7 cellular contexts compared by ENCODE assay signal in the genomic region with DNA sequence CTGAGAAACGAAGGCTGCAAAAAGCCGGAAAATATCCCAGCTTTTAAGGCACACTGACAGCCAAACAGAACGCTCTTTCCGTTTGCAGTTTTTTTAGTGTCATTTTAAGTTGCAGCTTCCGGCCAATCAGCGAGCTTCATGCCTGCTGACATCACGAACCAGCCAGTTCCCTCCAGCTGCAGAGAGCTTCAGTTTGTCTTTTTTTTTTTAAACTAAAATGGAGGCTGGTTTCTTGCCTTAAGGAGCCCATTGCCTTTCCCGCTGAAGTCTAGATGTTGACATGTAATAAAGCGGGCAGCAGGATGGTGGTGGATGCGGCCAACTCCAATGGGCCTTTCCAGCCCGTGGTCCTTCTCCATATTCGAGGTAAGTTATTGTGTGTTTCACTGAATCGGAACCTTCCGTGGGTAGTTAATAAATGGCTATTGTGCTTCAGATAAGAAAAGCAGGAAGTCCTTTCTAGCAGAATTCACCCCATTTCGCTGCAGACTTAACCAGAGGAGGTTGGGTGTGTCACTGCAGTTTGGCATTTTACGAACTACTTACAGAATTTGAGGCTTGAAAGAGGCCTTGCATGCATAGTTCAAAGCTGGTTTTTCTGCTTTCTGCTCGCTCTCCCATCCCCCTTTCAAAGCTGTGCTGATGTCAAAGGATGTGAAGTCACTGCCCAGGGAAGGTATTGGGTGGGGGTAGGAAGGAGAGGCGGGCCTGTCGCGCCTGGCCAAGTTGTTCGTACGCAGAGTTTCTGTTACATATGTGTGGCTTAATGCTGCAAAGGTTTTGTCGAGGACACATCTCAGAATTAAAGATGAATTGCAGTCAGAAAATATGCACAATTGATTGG. TPM values are rescaled to one million over a fixed set of nuclear protein-coding genes. Genes with fewer than 3 reads are reported as not detected.
DNase-seq lines count a peak whose midpoint lies in the region; ATAC-seq and TF ChIP-seq lines count a peak whose summit lies in the region.

No MANE protein-coding gene starts in this region.

- H3K9me3 ChIP-seq in T-helper 17 cell (ENCODE audit: control insufficient read depth, low read length, poor library complexity, severe bottlenecking), result no peaks in the 10 kb centered on the region
- no peaks in the 10 kb centered on the region for H3K9me3 ChIP-seq in right atrium auricular region
- H3K9me3 ChIP-seq in prostate gland, result no peaks in the 10 kb centered on the region

- H3K27ac ChIP-seq in right atrium auricular region, result peak overlapping the region; percentile 97
- peak overlapping the region; percentile 94 to 99 for H3K27ac ChIP-seq in prostate gland

- H3K4me1 ChIP-seq in right atrium auricular region, result peaks cover 0 to 44% of the 10 kb centered on the region in 2 donors
- H3K4me1 ChIP-seq in prostate gland (replicated peaks), result peaks cover 12% of the 10 kb centered on the region

- TF ChIP-seq CTCF in right atrium auricular region (IDR thresholded peaks at IDR 0.05) (no peak), prostate gland (IDR thresholded peaks at IDR 0.05) (no peak)

- 0% methylated on average over 23 of the region's 23 CpGs for WGBS in prostate gland

- peaks cover 43% of the 10 kb centered on the region for H3K4me1 Mint-ChIP-seq in T-helper 17 cell

- no peak for TF ChIP-seq POLR2A in GM18505 (IDR thresholded peaks at IDR 0.05; ENCODE audit: borderline replicate concordance, extremely low read depth, insufficient read depth, insufficient read length)
- peak; percentile 78 for TF ChIP-seq POLR2A in prostate gland (IDR thresholded peaks at IDR 0.05)

- H3K4me3 Mint-ChIP-seq in T-helper 17 cell, result peak overlapping the region; percentile 93

- ATAC-seq in GM18505 (IDR thresholded peaks at IDR 0.05; ENCODE audit: unreplicated experiment) (peak; percentile 83), HG02943 (IDR thresholded peaks at IDR 0.05; ENCODE audit: low read depth, unreplicated experiment) (peak; percentile 89), T-helper 17 cell (peak; percentile 86)

- H3K27me3 Mint-ChIP-seq in T-helper 17 cell, result no peaks in the 10 kb centered on the region

- H3K4me3 ChIP-seq in right atrium auricular region (peak overlapping the region; percentile 48 to 64), prostate gland (peak overlapping the region; percentile 41 to 58)

- peak overlapping the region; percentile 98 for H3K27ac Mint-ChIP-seq in T-helper 17 cell

- H3K36me3 Mint-ChIP-seq in T-helper 17 cell (ENCODE audit: low read depth), result peaks cover 7% of the 10 kb centered on the region

- intact Hi-C loops in prostate gland (cut with DNase I), result loop anchor here (1.0 kb wide), 1 partner anchor 48 kb away; no protein-coding TSS in a partner anchor

- H3K27me3 ChIP-seq in right atrium auricular region, result no peaks in the 10 kb centered on the region
- no peaks in the 10 kb centered on the region for H3K27me3 ChIP-seq in prostate gland (replicated peaks; ENCODE audit: insufficient read depth)

- DNase-seq in NCI-H1694 treated with DMSO at 0.1 percent for 48 hours (lab: John Stamatoyannopoulos, UW) (peak; percentile 100), T-helper 17 cell (peak; percentile 60 to 76 (median 71)), anterior cingulate cortex (lab: John Stamatoyannopoulos, UW) (peak; percentile 25 to 93 (median 81)), right atrium auricular region (ENCODE audit: low spot score) (peak; percentile 92), prostate gland (ENCODE audit: low spot score) (peak; percentile 92)

- no peaks in the 10 kb centered on the region for H3K36me3 ChIP-seq in right atrium auricular region
- H3K36me3 ChIP-seq in prostate gland, result no peaks in the 10 kb centered on the region

RNA-seq across cellular contexts. Expression of a gene that starts 48.4 kb away (rescaled TPM):
- total RNA-seq in T-helper 17 cell (100 to 1,000 TPM; 516 to 530 TPM), right atrium auricular region (10 to 100 TPM; 82.2 to 82.9 TPM), prostate gland (10 to 100 TPM; 67.8 to 96.2 TPM)

Comparison
In these comparisons a context has a peak if more than half of its experiments do, and no peak if none do; other contexts are left out.
1. Peak in every context shown above with its lines: DNase-seq, ATAC-seq, H3K4me3 ChIP-seq and H3K27ac ChIP-seq.
2. RNA of a gene that starts 48.4 kb away (total RNA-seq): 516 to 530 TPM in T-helper 17 cell; 67.8 to 96.2 TPM in prostate gland and 82.2 to 82.9 TPM in right atrium auricular region; every median in the first group is over 4 times any median in the second.